ENCODE assay signal across 29 cellular contexts in genomic region chrX:41825796-41826195, GRCh38.
"Had no signal": no experiment of that assay in that cellular context is flagged by ENCODE, and none has a peak within 500 bp of the region (broad histone marks: within the 10 kb centered on the region; RNA-seq: fewer than 3 reads in every experiment).

No MANE protein-coding gene starts in this region.

- ATAC-seq: stimulated activated effector memory CD8-positive, alpha-beta T cell treated with anti-CD3 and anti-CD28 coated beads, Interleukin-12 subunit alpha, Interleukin-12 subunit beta, amount 100 ng/mL, for 72 hours; stimulated activated memory B cell treated with anti-CD40 and anti-IgM and Interleukin-4, amounts not matched to agents 10 μg/mL and 1 μg/mL and 100 μg/mL, for 72 hours; stimulated activated naive B cell treated with anti-CD40 and anti-IgM and Interleukin-4, amounts not matched to agents 10 μg/mL and 1 μg/mL and 100 μg/mL, for 72 hours; stimulated activated naive CD8-positive, alpha-beta T cell treated with anti-CD3 and anti-CD28 coated beads, Interleukin-15, amount 100 ng/mL, for 72 hours; stimulated activated naive CD8-positive, alpha-beta T cell treated with anti-CD3 and anti-CD28 coated beads, Interleukin-15, Interleukin-2, amounts not matched to agents 100 U/mL and 50 U/mL, for 24 hours; upper lobe of right lung had no signal

- H3K4me3 ChIP-seq: stomach, suprapubic skin, testis, thoracic aorta, thyroid gland, tibial artery, tibial nerve, transverse colon, upper lobe of left lung, upper lobe of right lung, uterus, vagina had no signal

- H3K27me3 Mint-ChIP-seq: stimulated activated memory B cell treated with anti-CD40 and anti-IgM and Interleukin-4, amounts not matched to agents 10 μg/mL and 1 μg/mL and 100 μg/mL, for 72 hours; stimulated activated naive B cell treated with anti-CD40 and anti-IgM and Interleukin-4, amounts not matched to agents 10 μg/mL and 1 μg/mL and 100 μg/mL, for 72 hours; stimulated activated naive CD8-positive, alpha-beta T cell treated with anti-CD3 and anti-CD28 coated beads, Interleukin-15, amount 100 ng/mL, for 72 hours; stimulated activated naive CD8-positive, alpha-beta T cell treated with anti-CD3 and anti-CD28 coated beads, Interleukin-15, Interleukin-2, amounts not matched to agents 100 ng/mL and 50 ng/mL, for 24 hours; type B pancreatic cell had no signal

- H3K4me3 Mint-ChIP-seq: stimulated activated effector memory CD8-positive, alpha-beta T cell treated with anti-CD3 and anti-CD28 coated beads, Interleukin-12 subunit alpha, Interleukin-12 subunit beta, amount 100 ng/mL, for 72 hours; stimulated activated memory B cell treated with anti-CD40 and anti-IgM and Interleukin-4, amounts not matched to agents 10 μg/mL and 1 μg/mL and 100 μg/mL, for 72 hours; stimulated activated naive B cell treated with anti-CD40 and anti-IgM and Interleukin-4, amounts not matched to agents 10 μg/mL and 1 μg/mL and 100 μg/mL, for 72 hours; stimulated activated naive CD8-positive, alpha-beta T cell treated with anti-CD3 and anti-CD28 coated beads, Interleukin-15, amount 100 ng/mL, for 72 hours; stimulated activated naive CD8-positive, alpha-beta T cell treated with anti-CD3 and anti-CD28 coated beads, Interleukin-15, Interleukin-2, amounts not matched to agents 100 ng/mL and 50 ng/mL, for 24 hours; type B pancreatic cell had no signal

- H3K36me3 ChIP-seq: stomach, suprapubic skin, thoracic aorta, thyroid gland, tibial artery, tibial nerve, transverse colon, upper lobe of left lung, upper lobe of right lung, uterus, vagina had no signal

- H3K27ac ChIP-seq: stomach, suprapubic skin, testis, thoracic aorta, thyroid gland, tibial artery, tibial nerve, transverse colon, upper lobe of left lung, upper lobe of right lung, uterus, vagina had no signal

- DNase-seq: stimulated activated CD4-positive, alpha-beta T cell treated with anti-CD3 and anti-CD28 coated beads, Interleukin-2, amount 100 ng/mL, for 48 hours; stimulated activated CD4-positive, alpha-beta T cell treated with anti-CD3 and anti-CD28 coated beads, Interleukin-4, amount 100 ng/mL, for 1 hour; stimulated activated CD4-positive, alpha-beta T cell treated with anti-CD3 and anti-CD28 coated beads, Interleukin-4, amount 100 ng/mL, for 24 hours; stimulated activated CD4-positive, alpha-beta T cell treated with anti-CD3 and anti-CD28 coated beads, Interleukin-4, amount 100 ng/mL, for 4 hours; stimulated activated CD8-positive, alpha-beta memory T cell treated with anti-CD3 and anti-CD28 coated beads, Interleukin-4, amount 100 ng/mL, for 48 hours; stimulated activated naive B cell treated with anti-CD40 and anti-IgM and Interleukin-4, amounts not matched to agents 10 μg/mL and 1 μg/mL and 100 μg/mL, for 72 hours; stimulated activated naive CD4-positive, alpha-beta T cell; stimulated activated naive CD4-positive, alpha-beta T cell treated with Interleukin-2 at 50 U/mL for 16 hours; stimulated activated naive CD8-positive, alpha-beta T cell treated with anti-CD3 and anti-CD28 coated beads, Interleukin-15, amount 100 ng/mL, for 72 hours; stimulated activated naive CD8-positive, alpha-beta T cell treated with anti-CD3 and anti-CD28 coated beads, Interleukin-15, Interleukin-2, amounts not matched to agents 100 U/mL and 50 U/mL, for 24 hours; stomach; substantia nigra; testis; thyroid gland; tibial artery; transverse colon; trophoblast cell; upper lobe of left lung; upper lobe of right lung; uterus had no signal

- H3K9me3 ChIP-seq: stomach, suprapubic skin, testis, thoracic aorta, thyroid gland, tibial artery, tibial nerve, transverse colon, upper lobe of left lung, upper lobe of right lung, uterus, vagina had no signal

- H3K27ac Mint-ChIP-seq: stimulated activated memory B cell treated with anti-CD40 and anti-IgM and Interleukin-4, amounts not matched to agents 10 μg/mL and 1 μg/mL and 100 μg/mL, for 72 hours; stimulated activated naive B cell treated with anti-CD40 and anti-IgM and Interleukin-4, amounts not matched to agents 10 μg/mL and 1 μg/mL and 100 μg/mL, for 72 hours; stimulated activated naive CD8-positive, alpha-beta T cell treated with anti-CD3 and anti-CD28 coated beads, Interleukin-15, amount 100 ng/mL, for 72 hours; stimulated activated naive CD8-positive, alpha-beta T cell treated with anti-CD3 and anti-CD28 coated beads, Interleukin-15, Interleukin-2, amounts not matched to agents 100 ng/mL and 50 ng/mL, for 24 hours; type B pancreatic cell had no signal

- H3K27me3 ChIP-seq: stomach, suprapubic skin, testis, thyroid gland, tibial artery, tibial nerve, transverse colon, upper lobe of left lung, upper lobe of right lung, uterus, vagina had no signal

- H3K9me3 Mint-ChIP-seq: stimulated activated naive CD8-positive, alpha-beta T cell treated with anti-CD3 and anti-CD28 coated beads, Interleukin-15, Interleukin-2, amounts not matched to agents 100 ng/mL and 50 ng/mL, for 24 hours had no signal

- FAIRE-seq: urothelium cell line had no signal

- H3K4me1 ChIP-seq: suprapubic skin, testis, thyroid gland, upper lobe of left lung, upper lobe of right lung, uterus had no signal
